Comparison of ENCODE assay signal across 8 cellular contexts in genomic region chr1:234961468-234962339, GRCh38.
DNase-seq lines count a peak whose midpoint lies in the region; ATAC-seq, FAIRE-seq and TF ChIP-seq lines count a peak whose summit lies in the region.

No MANE protein-coding gene starts in this region.

- H3K36me3 Mint-ChIP-seq in activated naive CD8-positive, alpha-beta T cell = peaks cover 5% of the 10 kb centered on the region

- intact Hi-C loops in kidney (cut with DNase I) = no loop called here

- H3K27ac ChIP-seq in kidney (ENCODE audit: low read depth in 2 of 2, low read length in 2 of 2) (peak overlapping the region; percentile 81 to 86), subcutaneous abdominal adipose tissue (ENCODE audit: low read depth, low read length) (peak overlapping the region; percentile 87), WERI-Rb-1 (no peak overlapping the region)

- H3K4me3 Mint-ChIP-seq in activated naive CD8-positive, alpha-beta T cell = peak overlapping the region; percentile 85

- no peak for FAIRE-seq in kidney (lab: Jason Lieb, UNC)

- H3K27me3 ChIP-seq in subcutaneous abdominal adipose tissue (ENCODE audit: control insufficient read depth in 5 of 5, insufficient read depth in 4 of 5, low read length in 5 of 5) (no peaks in the 10 kb centered on the region), WERI-Rb-1 (ENCODE audit: insufficient read depth, low read depth, severe bottlenecking) (no peaks in the 10 kb centered on the region)

- DNase-seq in HT-29 (ENCODE audit: low spot score) = peak; percentile 71
- DNase-seq in kidney = no peak
- DNase-seq in NCI-H748 (lab: John Stamatoyannopoulos, UW; ENCODE audit: unreplicated experiment) = no peak
- no peak for DNase-seq in putamen (ENCODE audit: low spot score)
- DNase-seq in WERI-Rb-1 = no peak

- H3K9ac ChIP-seq in kidney (ENCODE audit: low read length in 2 of 2) = peak overlapping the region; percentile 7 to 37
- H3K9ac ChIP-seq in subcutaneous abdominal adipose tissue (ENCODE audit: low read length in 5 of 5) = peak overlapping the region in 3 of 5 donors; percentile 8 to 22 (median 17)

- H3K4me1 ChIP-seq in kidney (ENCODE audit: control insufficient read depth in 1 of 2, insufficient read depth in 1 of 2, low read depth in 1 of 2, low read length in 2 of 2) (peaks cover 53 to 69% of the 10 kb centered on the region in 2 donors), subcutaneous abdominal adipose tissue (ENCODE audit: control insufficient read depth in 5 of 5, insufficient read depth in 5 of 5, low read length in 5 of 5) (peaks cover 20 to 81% (median 65%) of the 10 kb centered on the region in 5 donors)

- peak; percentile 14 for ATAC-seq in GM18498 (IDR thresholded peaks at IDR 0.05; ENCODE audit: unreplicated experiment)

- H3K4me3 ChIP-seq in kidney (ENCODE audit: low read length in 2 of 2) (peak overlapping the region; percentile 16 to 32), subcutaneous abdominal adipose tissue (ENCODE audit: low read depth in 1 of 5, low read length in 5 of 5) (peak overlapping the region in 3 of 5 donors; percentile 6 to 52 (median 47)), WERI-Rb-1 (ENCODE audit: low read depth, low read length) (no peak overlapping the region)

- peak overlapping the region; percentile 99 for H3K27ac Mint-ChIP-seq in activated naive CD8-positive, alpha-beta T cell

- no peaks in the 10 kb centered on the region for H3K27me3 Mint-ChIP-seq in activated naive CD8-positive, alpha-beta T cell

- no peaks in the 10 kb centered on the region for H3K9me3 Mint-ChIP-seq in activated naive CD8-positive, alpha-beta T cell (ENCODE audit: low read depth)

- H3K4me1 Mint-ChIP-seq in activated naive CD8-positive, alpha-beta T cell (ENCODE audit: low read depth) = peaks cover 82% of the 10 kb centered on the region

- no peaks in the 10 kb centered on the region for H3K9me3 ChIP-seq in kidney (ENCODE audit: control insufficient read depth in 1 of 2, low read length in 2 of 2)
- H3K9me3 ChIP-seq in subcutaneous abdominal adipose tissue (ENCODE audit: control insufficient read depth in 5 of 5, low read length in 5 of 5) = no peaks in the 10 kb centered on the region
- H3K9me3 ChIP-seq in WERI-Rb-1 (ENCODE audit: severe bottlenecking) = no peaks in the 10 kb centered on the region

- TF ChIP-seq CTCF in kidney (IDR thresholded peaks at IDR 0.05; ENCODE audit: borderline replicate concordance, extremely low read depth, insufficient read depth) (no peak), WERI-Rb-1 (IDR thresholded peaks at IDR 0.05; ENCODE audit: low read depth, low read length) (no peak)

- H3K36me3 ChIP-seq in kidney (ENCODE audit: control insufficient read depth in 1 of 2, insufficient read depth in 2 of 2, low read length in 2 of 2) = no peaks in the 10 kb centered on the region
- H3K36me3 ChIP-seq in subcutaneous abdominal adipose tissue (ENCODE audit: control insufficient read depth in 5 of 5, insufficient read depth in 5 of 5, low read length in 5 of 5) = no peaks in the 10 kb centered on the region
- H3K36me3 ChIP-seq in WERI-Rb-1 = no peaks in the 10 kb centered on the region
